In genomic region chr5:162529886-162530285, GRCh38 we compare ENCODE assay signal across 20 cellular contexts.
DNase-seq lines count a peak whose midpoint lies in the region; ATAC-seq, FAIRE-seq and TF ChIP-seq lines count a peak whose summit lies in the region.
"Had no signal": no experiment of that assay in that cellular context is flagged by ENCODE, and none has a peak within 500 bp of the region (broad histone marks: within the 10 kb centered on the region; RNA-seq: fewer than 3 reads in every experiment).

No MANE protein-coding gene starts in this region.

- no peaks in the 10 kb centered on the region for H3K79me2 ChIP-seq in DND-41 (ENCODE audit: insufficient read depth, low read length)
- H3K79me2 ChIP-seq in GM12878 (ENCODE audit: control insufficient read depth, insufficient read depth, low read length), result no peaks in the 10 kb centered on the region
- no peaks in the 10 kb centered on the region for H3K79me2 ChIP-seq in mesendoderm (ENCODE audit: control insufficient read depth, insufficient read depth, low read length)

- H2BK15ac ChIP-seq in mesendoderm (replicated peaks; ENCODE audit: low read depth), result no peak overlapping the region

- TF ChIP-seq EP300 in GM12878 (IDR thresholded peaks at IDR 0.05; ENCODE audit: borderline replicate concordance in 1 of 2, control insufficient read depth in 1 of 2, low read depth in 2 of 2, low read length in 2 of 2), result no peak

- H3K27me3 ChIP-seq in DND-41 (ENCODE audit: insufficient read depth, low read length, poor library complexity) (no peaks in the 10 kb centered on the region), GM12878 (replicated peaks in 1 of 2; ENCODE audit: control insufficient read depth in 2 of 2, insufficient read depth in 2 of 2, low read length in 1 of 2) (no peaks in the 10 kb centered on the region), mesendoderm (ENCODE audit: insufficient read depth, low read length, poor library complexity) (no peaks in the 10 kb centered on the region), left ventricle myocardium inferior (ENCODE audit: low read depth) (no peaks in the 10 kb centered on the region), ascending aorta (no peaks in the 10 kb centered on the region)

- RAD21 ChIA-PET in GM12878 (lab: Charles Lee; ENCODE audit: unreplicated experiment), result no interaction called here

- peak; percentile 10 for DNase-seq in DND-41
- peak; percentile 3 for DNase-seq in Jurkat, Clone E6-1 (ENCODE audit: low read depth, low spot score)
- no peak for DNase-seq in GM12878 (ENCODE audit: low read depth, low spot score)
- peak; percentile 4 for DNase-seq in mesendoderm
- DNase-seq in NCI-H345 (lab: John Stamatoyannopoulos, UW), result no peak
- no peak for DNase-seq in left ventricle myocardium inferior
- DNase-seq in COLO829 (ENCODE audit: low spot score), result no peak
- no peak for DNase-seq in ascending aorta (ENCODE audit: low spot score in 2 of 2)
- DNase-seq: EL, H9, Kasumi-1, NCI-H1105, NCI-H1694, NCI-H2081 treated with DMSO at 0.1 percent for 48 hours, NCI-H524, NCI-H82, PC-3, RPMI8226, SIG-M5 had no signal

- SMC1A ChIA-PET in GM12878 (lab: Charles Lee; ENCODE audit: uncharacterized antibody, unreplicated experiment), result interaction anchor here (1.0 to 1.3 kb wide), 4 partner anchors 27 to 153 kb away, joined by 3 read pairs; no protein-coding TSS in a partner anchor

- H3K4ac ChIP-seq in mesendoderm (ENCODE audit: low read depth, low read length), result no peak overlapping the region

- H2AK5ac ChIP-seq in mesendoderm (ENCODE audit: low read length), result no peak overlapping the region

- TF ChIP-seq POLR2A in GM12878 (IDR thresholded peaks at IDR 0.05; ENCODE audit: low read depth, low read length), result no peak

- intact Hi-C loops in GM12878 (cut with micrococcal nuclease; ENCODE audit: unreplicated experiment) (no loop called here), left ventricle myocardium inferior (cut with micrococcal nuclease) (no loop called here), ascending aorta (cut with DNase I) (no loop called here)

- no peak overlapping the region for H2AFZ ChIP-seq in DND-41 (ENCODE audit: low read depth, low read length)
- no peak overlapping the region for H2AFZ ChIP-seq in GM12878 (ENCODE audit: control insufficient read depth, low read depth, low read length)

- H3K27ac ChIP-seq in DND-41 (ENCODE audit: low read length) (no peak overlapping the region), GM12878 (ENCODE audit: control insufficient read depth, insufficient read depth) (no peak overlapping the region), mesendoderm (ENCODE audit: low read depth, low read length) (no peak overlapping the region), left ventricle myocardium inferior (replicated peaks) (no peak overlapping the region), ascending aorta (no peak overlapping the region)
- H3K27ac ChIP-seq: C4-2B had no signal

- H3K79me1 ChIP-seq in mesendoderm (ENCODE audit: low read length), result no peaks in the 10 kb centered on the region

- H3K9me3 ChIP-seq in DND-41 (ENCODE audit: insufficient read depth, low read length, severe bottlenecking) (peaks cover 2% of the 10 kb centered on the region), GM12878 (replicated peaks; ENCODE audit: control insufficient read depth, insufficient read depth, low read length) (no peaks in the 10 kb centered on the region), left ventricle myocardium inferior (replicated peaks) (peaks cover 14% of the 10 kb centered on the region), ascending aorta (no peaks in the 10 kb centered on the region)

- no peak overlapping the region for H4K5ac ChIP-seq in mesendoderm (ENCODE audit: low read length)

- H4K8ac ChIP-seq in mesendoderm (ENCODE audit: low read depth, low read length), result no peak overlapping the region

- FAIRE-seq in GM12878 (lab: Jason Lieb, UNC), result no peak

- no peak overlapping the region for H2BK5ac ChIP-seq in mesendoderm (ENCODE audit: low read length)

- H3K56ac ChIP-seq in mesendoderm (ENCODE audit: low read length), result no peak overlapping the region

- no peaks in the 10 kb centered on the region for H3K36me3 ChIP-seq in DND-41 (ENCODE audit: insufficient read depth, low read length)
- no peaks in the 10 kb centered on the region for H3K36me3 ChIP-seq in GM12878 (ENCODE audit: control insufficient read depth in 2 of 2, insufficient read depth in 2 of 2, low read length in 1 of 2)
- H3K36me3 ChIP-seq in mesendoderm (ENCODE audit: control insufficient read depth, insufficient read depth, low read length), result no peaks in the 10 kb centered on the region
- no peaks in the 10 kb centered on the region for H3K36me3 ChIP-seq in left ventricle myocardium inferior
- no peaks in the 10 kb centered on the region for H3K36me3 ChIP-seq in ascending aorta

- ATAC-seq in DND-41 (ENCODE audit: insufficient read depth, low read depth) (peak; percentile 74), GM12878 (peak; percentile 72)
- ATAC-seq: PC-3 had no signal

- H3K9ac ChIP-seq in DND-41 (ENCODE audit: low read depth, low read length) (no peak overlapping the region), GM12878 (ENCODE audit: control insufficient read depth, insufficient read depth, low read length) (no peak overlapping the region), mesendoderm (ENCODE audit: low read length) (no peak overlapping the region)

- H3K4me1 ChIP-seq in DND-41 (ENCODE audit: insufficient read depth, low read length) (peaks cover 11% of the 10 kb centered on the region), GM12878 (ENCODE audit: control insufficient read depth, insufficient read depth, low read length) (no peaks in the 10 kb centered on the region), mesendoderm (ENCODE audit: control insufficient read depth, low read depth, low read length) (no peaks in the 10 kb centered on the region), left ventricle myocardium inferior (no peaks in the 10 kb centered on the region), ascending aorta (no peaks in the 10 kb centered on the region)

- BruUV-seq in GM12878 (replicated peaks; lab: Mats Ljungman, UMichigan), result no TSS peak

- no peak for TF ChIP-seq RAD21 in GM12878 (IDR thresholded peaks at IDR 0.05; ENCODE audit: insufficient read depth, low read depth, low read length)

- in situ Hi-C loops in GM12878 (cut with MboI), result no loop called here

- H4K20me1 ChIP-seq in DND-41 (ENCODE audit: insufficient read depth, low read length) (no peaks in the 10 kb centered on the region), GM12878 (ENCODE audit: control insufficient read depth, insufficient read depth) (no peaks in the 10 kb centered on the region)

- TF ChIP-seq CTCF in DND-41 (IDR thresholded peaks at IDR 0.05; ENCODE audit: borderline replicate concordance, extremely low read depth, low read length, poor library complexity, severe bottlenecking), result no peak
- no peak for TF ChIP-seq CTCF in GM12878 (IDR thresholded peaks at IDR 0.05 in 2 of 3, conservative IDR thresholded peaks at IDR 0.05 in 1 of 3; ENCODE audit: control insufficient read depth in 2 of 3, extremely low read depth in 1 of 3, insufficient read depth in 1 of 3, low read depth in 3 of 3, low read length in 3 of 3)
- TF ChIP-seq CTCF in left ventricle myocardium inferior (IDR thresholded peaks at IDR 0.05; ENCODE audit: borderline replicate concordance), result no peak
- no peak for TF ChIP-seq CTCF in ascending aorta (IDR thresholded peaks at IDR 0.05)

- WGBS in GM12878 (ENCODE audit: insufficient coverage, insufficient replicate concordance, low lambda C conversion rate, missing lambda C conversion rate), result 23% methylated on average over 2 of the region's 2 CpGs
- no CpG with 5 or more reads among the region's 2 CpGs for WGBS in mesendoderm (ENCODE audit: extremely low coverage, insufficient coverage, low lambda C conversion rate)

- 0 out of 2 replicates have a peak overlapping the region, but pooled peaks have one; percentile 4 for H3K4me2 ChIP-seq in DND-41 (ENCODE audit: insufficient read depth, low read length)
- no peak overlapping the region for H3K4me2 ChIP-seq in GM12878 (ENCODE audit: control insufficient read depth, insufficient read depth)
- H3K4me2 ChIP-seq in mesendoderm (ENCODE audit: low read length), result no peak overlapping the region

- H3K23ac ChIP-seq in mesendoderm (ENCODE audit: low read length), result no peak overlapping the region

- POLR2A ChIA-PET in GM12878 (lab: Charles Lee), result no interaction called here

- H2BK120ac ChIP-seq in mesendoderm (ENCODE audit: low read depth, low read length), result no peak overlapping the region

- peak overlapping the region; percentile 60 for H3K18ac ChIP-seq in mesendoderm (ENCODE audit: low read length)

- H3K4me3 ChIP-seq in DND-41 (ENCODE audit: low read depth in 1 of 2, low read length in 2 of 2) (no peak overlapping the region), GM12878 (no peak overlapping the region), mesendoderm (ENCODE audit: low read length) (no peak overlapping the region), left ventricle myocardium inferior (no peak overlapping the region), ascending aorta (no peak overlapping the region)
- H3K4me3 ChIP-seq in Jurkat, Clone E6-1 (ENCODE audit: low read length), result no peak overlapping the region

- CTCF ChIA-PET in GM12878 (lab: Yijun Ruan, JAX), result no interaction called here

TF ChIP-seq in GM12878, 131 proteins besides CTCF, POLR2A, EP300 and RAD21 (continues in another document):
- TF ChIP-seq CBX5 (IDR thresholded peaks at IDR 0.05; ENCODE audit: low read depth) (no peak), NBN (IDR thresholded peaks at IDR 0.05) (no peak), RELB (IDR thresholded peaks at IDR 0.05; ENCODE audit: low read depth) (no peak), SMAD5 (IDR thresholded peaks at IDR 0.05; ENCODE audit: low read depth) (no peak), CHD2 (IDR thresholded peaks at IDR 0.05; ENCODE audit: borderline replicate concordance, low read depth, low read length) (no peak)
- TF ChIP-seq, protein P1, sequence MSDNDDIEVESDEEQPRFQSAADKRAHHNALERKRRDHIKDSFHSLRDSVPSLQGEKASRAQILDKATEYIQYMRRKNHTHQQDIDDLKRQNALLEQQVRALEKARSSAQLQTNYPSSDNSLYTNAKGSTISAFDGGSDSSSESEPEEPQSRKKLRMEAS (IDR thresholded peaks at IDR 0.05; ENCODE audit: low read depth, low read length), result no peak

Comparison
In these comparisons a context has a peak if more than half of its experiments do, and no peak if none do; other contexts are left out.
1. DNase-seq: peak in DND-41 (single experiment), Jurkat, Clone E6-1 (single experiment) and mesendoderm (single experiment); none in GM12878 (single experiment), NCI-H345 (single experiment), left ventricle myocardium inferior (single experiment), COLO829 (single experiment) and ascending aorta (0 of 2).